15 cellular contexts compared by ENCODE assay signal in genomic region chr9:84932915-84933527, GRCh38.
DNase-seq lines count a peak whose midpoint lies in the region; ATAC-seq, FAIRE-seq and TF ChIP-seq lines count a peak whose summit lies in the region.
"Had no signal": no experiment of that assay in that cellular context is flagged by ENCODE, and none has a peak within 500 bp of the region (broad histone marks: within the 10 kb centered on the region; RNA-seq: fewer than 3 reads in every experiment).

No MANE protein-coding gene starts in this region.

- H3K36me3 Mint-ChIP-seq in progenitor cell of endocrine pancreas (ENCODE audit: insufficient read depth), result no peaks in the 10 kb centered on the region
- H3K36me3 Mint-ChIP-seq: activated naive CD4-positive, alpha-beta T cell treated with anti-CD3 and anti-CD28 coated beads, Interleukin-2, amount 50 U/mL, for 72 hours had no signal

- peak; percentile 80 for FAIRE-seq in H54 (lab: Jason Lieb, UNC)
- FAIRE-seq: GM12891 had no signal

- no peak for DNase-seq in H54 (ENCODE audit: insufficient read length, low spot score)
- peak; percentile 59 for DNase-seq in SK-MEL-5 (ENCODE audit: low read depth, low spot score)
- peak; percentile 58 for DNase-seq in globus pallidus (ENCODE audit: low spot score)
- no peak for DNase-seq in progenitor cell of endocrine pancreas (ENCODE audit: low spot score, unreplicated experiment)
- no peak for DNase-seq in DMS 273 treated with DMSO at 0.1 percent for 48 hours (lab: John Stamatoyannopoulos, UW)
- DNase-seq in upper lobe of right lung, result no peak
- DNase-seq in Right ventricle myocardium inferior (ENCODE audit: missing footprints), result no peak
- DNase-seq in stimulated activated CD4-positive, alpha-beta T cell treated with anti-CD3 and anti-CD28 coated beads, Interleukin-4, amount 100 ng/mL, for 4 hours, result no peak
- DNase-seq: activated CD4-positive, alpha-beta memory T cell treated with anti-CD3 and anti-CD28 coated beads, Interleukin-2, amount 10 ng/mL, durations not matched to agents 7 days and 5 days; DMS153; NCI-H2029; T-helper 2 cell; testis had no signal

- no peaks in the 10 kb centered on the region for H3K36me3 ChIP-seq in upper lobe of right lung

- H3K9me3 ChIP-seq in upper lobe of right lung, result no peaks in the 10 kb centered on the region
- H3K9me3 ChIP-seq: testis had no signal

- peaks cover 7% of the 10 kb centered on the region for H3K4me1 Mint-ChIP-seq in progenitor cell of endocrine pancreas (ENCODE audit: low read depth)
- H3K4me1 Mint-ChIP-seq: activated CD4-positive, alpha-beta memory T cell treated with anti-CD3 and anti-CD28 coated beads, Interleukin-2, amount 10 ng/mL, durations not matched to agents 7 days and 5 days had no signal

- no peak overlapping the region for H3K27ac ChIP-seq in upper lobe of right lung
- H3K27ac ChIP-seq: testis had no signal

- no peaks in the 10 kb centered on the region for H3K4me1 ChIP-seq in upper lobe of right lung

- no peak overlapping the region for H3K4me3 ChIP-seq in upper lobe of right lung
- H3K4me3 ChIP-seq: testis had no signal

- H3K27me3 ChIP-seq in upper lobe of right lung, result no peaks in the 10 kb centered on the region
- H3K27me3 ChIP-seq: testis had no signal

- no peaks in the 10 kb centered on the region for H3K9me3 Mint-ChIP-seq in progenitor cell of endocrine pancreas (ENCODE audit: low read depth)
- H3K9me3 Mint-ChIP-seq: activated CD4-positive, alpha-beta memory T cell treated with anti-CD3 and anti-CD28 coated beads, Interleukin-2, amount 10 ng/mL, durations not matched to agents 7 days and 5 days; activated naive CD4-positive, alpha-beta T cell treated with anti-CD3 and anti-CD28 coated beads, Interleukin-2, amount 50 U/mL, for 72 hours had no signal

- no peak overlapping the region for H3K4me3 Mint-ChIP-seq in progenitor cell of endocrine pancreas (ENCODE audit: low read depth)
- H3K4me3 Mint-ChIP-seq: activated CD4-positive, alpha-beta memory T cell treated with anti-CD3 and anti-CD28 coated beads, Interleukin-2, amount 10 ng/mL, durations not matched to agents 7 days and 5 days had no signal

- peak; percentile 30 for TF ChIP-seq CTCF in progenitor cell of endocrine pancreas (IDR thresholded peaks at IDR 0.05; ENCODE audit: unreplicated experiment)
- TF ChIP-seq CTCF in upper lobe of right lung (IDR thresholded peaks at IDR 0.05), result no peak

- H3K27ac Mint-ChIP-seq in progenitor cell of endocrine pancreas, result no peak overlapping the region
- H3K27ac Mint-ChIP-seq: activated CD4-positive, alpha-beta memory T cell treated with anti-CD3 and anti-CD28 coated beads, Interleukin-2, amount 10 ng/mL, durations not matched to agents 7 days and 5 days; activated naive CD4-positive, alpha-beta T cell treated with anti-CD3 and anti-CD28 coated beads, Interleukin-2, amount 50 U/mL, for 72 hours had no signal

- H3K27me3 Mint-ChIP-seq in progenitor cell of endocrine pancreas, result peaks cover 2% of the 10 kb centered on the region
- H3K27me3 Mint-ChIP-seq: activated CD4-positive, alpha-beta memory T cell treated with anti-CD3 and anti-CD28 coated beads, Interleukin-2, amount 10 ng/mL, durations not matched to agents 7 days and 5 days had no signal

- ATAC-seq in upper lobe of right lung (no peak), Right ventricle myocardium inferior (no peak)
- ATAC-seq: activated naive CD4-positive, alpha-beta T cell treated with anti-CD3 and anti-CD28 coated beads, Interleukin-2, amount 50 U/mL, for 72 hours had no signal

- TF ChIP-seq POLR2A in H54 (IDR thresholded peaks at IDR 0.05; ENCODE audit: low read depth, low read length), result no peak

- intact Hi-C loops in upper lobe of right lung (cut with DNase I) (no loop called here), Right ventricle myocardium inferior (cut with DNase I) (no loop called here)

- in situ Hi-C loops in SK-MEL-5 (cut with HindIII; ENCODE audit: low pct_unique_long_range_greater_than_20kb, low sequenced_read_pairs), result loop anchor here (25.0 kb wide), 1 partner anchor 221 kb away; no protein-coding TSS in a partner anchor

Comparison
In these comparisons a context has a peak if more than half of its experiments do, and no peak if none do; other contexts are left out.
1. DNase-seq: peak in SK-MEL-5 (single experiment) and globus pallidus (single experiment); none in H54 (single experiment), progenitor cell of endocrine pancreas (single experiment), DMS 273 treated with DMSO at 0.1 percent for 48 hours (single experiment), upper lobe of right lung (single experiment), Right ventricle myocardium inferior (single experiment) and stimulated activated CD4-positive, alpha-beta T cell treated with anti-CD3 and anti-CD28 coated beads, Interleukin-4, amount 100 ng/mL, for 4 hours (0 of 2).